ENCODE assay signal across 1 cellular context in genomic region chr12:93938317-93938716, GRCh38.
TF ChIP-seq lines count a peak whose summit lies in the region.

No MANE protein-coding gene starts in this region.

TF ChIP-seq in K562, 482 proteins besides CTCF, POLR2A, EP300 and RAD21 (continued from another document and continues in another):
- TF ChIP-seq MYBL2 (IDR thresholded peaks at IDR 0.05; ENCODE audit: low read depth) (no peak), MYBL2 (CRISPR knock-in tag; IDR thresholded peaks at IDR 0.05; ENCODE audit: borderline replicate concordance) (no peak), TBL1XR1 (IDR thresholded peaks at IDR 0.05; ENCODE audit: low read length in 2 of 2) (0 out of 4 replicates have a peak, but pooled peaks of 1 of the 2 experiments have one; percentile 30), CCNT2 (IDR thresholded peaks at IDR 0.05; ENCODE audit: borderline replicate concordance, extremely low read depth, insufficient read length, low read depth, low read length) (peak; percentile 43), ZHX1 (conservative IDR thresholded peaks at IDR 0.05; ENCODE audit: low read length) (no peak), CHCHD3 (CRISPR knock-in tag; IDR thresholded peaks at IDR 0.05) (no peak), NR2C2 (CRISPR knock-in tag; IDR thresholded peaks at IDR 0.05) (no peak), NR2C2 (tag; IDR thresholded peaks at IDR 0.05) (0 out of 2 replicates have a peak, but pooled peaks have one; percentile 32), NR2F6 (CRISPR knock-in tag; IDR thresholded peaks at IDR 0.05) (no peak), JUND (IDR thresholded peaks at IDR 0.05; ENCODE audit: borderline replicate concordance, low read depth, low read length) (0 out of 2 replicates have a peak, but pooled peaks have one; percentile 46), JUND (tag; IDR thresholded peaks at IDR 0.05; ENCODE audit: borderline replicate concordance, low read depth, low read length) (peak; percentile 38; the same call in 1 of the 3 replicates), ZNF695 (CRISPR knock-in tag; IDR thresholded peaks at IDR 0.05) (no peak), ZBTB33 (CRISPR knock-in tag; IDR thresholded peaks at IDR 0.05) (no peak), E2F4 (CRISPR knock-in tag; IDR thresholded peaks at IDR 0.05; ENCODE audit: low read depth) (no peak), PTBP1 (IDR thresholded peaks at IDR 0.05; ENCODE audit: low read depth, low read length) (no peak), ZNF133 (CRISPR knock-in tag; IDR thresholded peaks at IDR 0.05) (no peak), RNF2 (IDR thresholded peaks at IDR 0.05) (peak; percentile 59; the same call in 1 of the 2 replicates), POLR2B (IDR thresholded peaks at IDR 0.05; ENCODE audit: low read depth, partially characterized antibody) (no peak), EP400 (IDR thresholded peaks at IDR 0.05) (no peak), RBM39 (optimal IDR thresholded peaks at IDR 0.05; ENCODE audit: low read depth, low read length) (no peak), ARID4B (CRISPR knock-in tag; IDR thresholded peaks at IDR 0.05) (no peak), ZNF766 (CRISPR knock-in tag; conservative IDR thresholded peaks at IDR 0.05) (peak; percentile 95), ZNF639 (CRISPR knock-in tag; conservative IDR thresholded peaks at IDR 0.05 in 1 of 2, IDR thresholded peaks at IDR 0.05 in 1 of 2) (peak in 1 of 2 experiments; percentile 55; a peak in 1 of 4 replicates), CHAMP1 (IDR thresholded peaks at IDR 0.05) (peak; percentile 48; the same call in 1 of the 2 replicates), RBM14 (IDR thresholded peaks at IDR 0.05; ENCODE audit: borderline replicate concordance, insufficient read depth, low read depth, low read length) (no peak), POLR2H (tag; IDR thresholded peaks at IDR 0.05; ENCODE audit: low read depth) (no peak), ELF4 (CRISPR knock-in tag; IDR thresholded peaks at IDR 0.05) (0 out of 2 replicates have a peak, but pooled peaks have one; percentile 9), KLF16 (IDR thresholded peaks at IDR 0.05) (peak; percentile 60; the same call in 1 of the 2 replicates), ZNF316 (IDR thresholded peaks at IDR 0.05) (no peak), ZNF277 (CRISPR knock-in tag; IDR thresholded peaks at IDR 0.05; ENCODE audit: borderline replicate concordance) (no peak), SP1 (CRISPR knock-in tag; IDR thresholded peaks at IDR 0.05) (peak; percentile 63; the same call in 1 of the 2 replicates), RBFOX2 (IDR thresholded peaks at IDR 0.05; ENCODE audit: low read depth, low read length) (no peak), WHSC1 (IDR thresholded peaks at IDR 0.05; ENCODE audit: low read length) (no peak)
- TF ChIP-seq, protein P1, sequence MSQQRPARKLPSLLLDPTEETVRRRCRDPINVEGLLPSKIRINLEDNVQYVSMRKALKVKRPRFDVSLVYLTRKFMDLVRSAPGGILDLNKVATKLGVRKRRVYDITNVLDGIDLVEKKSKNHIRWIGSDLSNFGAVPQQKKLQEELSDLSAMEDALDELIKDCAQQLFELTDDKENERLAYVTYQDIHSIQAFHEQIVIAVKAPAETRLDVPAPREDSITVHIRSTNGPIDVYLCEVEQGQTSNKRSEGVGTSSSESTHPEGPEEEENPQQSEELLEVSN (IDR thresholded peaks at IDR 0.05; ENCODE audit: borderline replicate concordance in 1 of 2, extremely low read depth in 1 of 2, insufficient read depth in 1 of 2, insufficient read length in 1 of 2, low read depth in 1 of 2, low read length in 1 of 2, poor library complexity in 1 of 2, severe bottlenecking in 1 of 2), result peak in 1 of 2 experiments; percentile 31
- TF ChIP-seq, protein P2, sequence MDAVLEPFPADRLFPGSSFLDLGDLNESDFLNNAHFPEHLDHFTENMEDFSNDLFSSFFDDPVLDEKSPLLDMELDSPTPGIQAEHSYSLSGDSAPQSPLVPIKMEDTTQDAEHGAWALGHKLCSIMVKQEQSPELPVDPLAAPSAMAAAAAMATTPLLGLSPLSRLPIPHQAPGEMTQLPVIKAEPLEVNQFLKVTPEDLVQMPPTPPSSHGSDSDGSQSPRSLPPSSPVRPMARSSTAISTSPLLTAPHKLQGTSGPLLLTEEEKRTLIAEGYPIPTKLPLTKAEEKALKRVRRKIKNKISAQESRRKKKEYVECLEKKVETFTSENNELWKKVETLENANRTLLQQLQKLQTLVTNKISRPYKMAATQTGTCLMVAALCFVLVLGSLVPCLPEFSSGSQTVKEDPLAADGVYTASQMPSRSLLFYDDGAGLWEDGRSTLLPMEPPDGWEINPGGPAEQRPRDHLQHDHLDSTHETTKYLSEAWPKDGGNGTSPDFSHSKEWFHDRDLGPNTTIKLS (IDR thresholded peaks at IDR 0.05; ENCODE audit: borderline replicate concordance, low read depth), result no peak
- TF ChIP-seq, protein P3, sequence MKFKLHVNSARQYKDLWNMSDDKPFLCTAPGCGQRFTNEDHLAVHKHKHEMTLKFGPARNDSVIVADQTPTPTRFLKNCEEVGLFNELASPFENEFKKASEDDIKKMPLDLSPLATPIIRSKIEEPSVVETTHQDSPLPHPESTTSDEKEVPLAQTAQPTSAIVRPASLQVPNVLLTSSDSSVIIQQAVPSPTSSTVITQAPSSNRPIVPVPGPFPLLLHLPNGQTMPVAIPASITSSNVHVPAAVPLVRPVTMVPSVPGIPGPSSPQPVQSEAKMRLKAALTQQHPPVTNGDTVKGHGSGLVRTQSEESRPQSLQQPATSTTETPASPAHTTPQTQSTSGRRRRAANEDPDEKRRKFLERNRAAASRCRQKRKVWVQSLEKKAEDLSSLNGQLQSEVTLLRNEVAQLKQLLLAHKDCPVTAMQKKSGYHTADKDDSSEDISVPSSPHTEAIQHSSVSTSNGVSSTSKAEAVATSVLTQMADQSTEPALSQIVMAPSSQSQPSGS (CRISPR knock-in tag; IDR thresholded peaks at IDR 0.05), result no peak
- TF ChIP-seq, protein P4, sequence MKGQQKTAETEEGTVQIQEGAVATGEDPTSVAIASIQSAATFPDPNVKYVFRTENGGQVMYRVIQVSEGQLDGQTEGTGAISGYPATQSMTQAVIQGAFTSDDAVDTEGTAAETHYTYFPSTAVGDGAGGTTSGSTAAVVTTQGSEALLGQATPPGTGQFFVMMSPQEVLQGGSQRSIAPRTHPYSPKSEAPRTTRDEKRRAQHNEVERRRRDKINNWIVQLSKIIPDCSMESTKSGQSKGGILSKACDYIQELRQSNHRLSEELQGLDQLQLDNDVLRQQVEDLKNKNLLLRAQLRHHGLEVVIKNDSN (CRISPR knock-in tag; IDR thresholded peaks at IDR 0.05), result peak; percentile 64
